In the genomic region with DNA sequence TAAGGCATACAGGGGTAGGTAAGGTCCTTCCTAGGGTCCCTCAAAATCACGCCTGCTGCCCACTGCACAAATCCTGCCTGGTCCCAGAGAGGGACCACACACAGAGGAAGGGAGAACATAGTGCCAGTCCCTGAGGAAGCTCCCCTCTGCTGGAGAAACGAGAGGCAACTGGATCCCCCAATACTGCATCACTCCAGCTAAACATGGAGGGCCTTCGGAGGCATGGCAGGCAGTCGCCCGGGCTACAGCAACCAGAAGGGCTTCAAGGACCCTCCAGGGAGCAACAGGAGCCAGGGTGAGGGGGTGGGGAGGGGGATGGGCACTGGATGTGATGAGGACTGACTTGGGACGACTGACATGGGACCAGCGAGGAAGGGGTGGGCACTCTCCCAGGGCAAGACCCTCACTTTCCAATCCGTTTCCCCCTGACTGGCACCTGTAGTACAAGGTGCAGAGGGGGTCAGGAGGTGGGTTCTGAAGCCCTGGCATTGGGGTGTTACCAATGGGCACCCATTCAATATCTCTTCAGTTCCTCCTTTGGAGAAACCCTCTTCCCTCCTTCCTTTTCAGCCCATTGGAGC, we compare ENCODE assay signal across 12 cellular contexts. TPM values are rescaled to one million over a fixed set of nuclear protein-coding genes. Genes with fewer than 3 reads are reported as not detected.
DNase-seq lines count a peak whose midpoint lies in the region; ATAC-seq and TF ChIP-seq lines count a peak whose summit lies in the region.
"Had no signal": no experiment of that assay in that cellular context is flagged by ENCODE, and none has a peak within 500 bp of the region (broad histone marks: within the 10 kb centered on the region; RNA-seq: fewer than 3 reads in every experiment).

No MANE protein-coding gene starts in this region.

- H3K27me3 Mint-ChIP-seq in activated T-cell treated with anti-CD3 and anti-CD28 coated beads, Interleukin-2, amount 50 U/mL, for 24 hours = no peaks in the 10 kb centered on the region
- H3K27me3 Mint-ChIP-seq in T-helper 17 cell = no peaks in the 10 kb centered on the region
- no peaks in the 10 kb centered on the region for H3K27me3 Mint-ChIP-seq in stimulated activated naive CD8-positive, alpha-beta T cell treated with anti-CD3 and anti-CD28 coated beads, Interleukin-15, amount 100 ng/mL, for 72 hours

- H3K4me3 ChIP-seq in MG63 = no peak overlapping the region
- H3K4me3 ChIP-seq: skin epidermis had no signal

- no peaks in the 10 kb centered on the region for H3K36me3 ChIP-seq in MG63

- H3K27ac ChIP-seq in foreskin keratinocyte = peak overlapping the region; percentile 98

- peaks cover 7% of the 10 kb centered on the region for H3K36me3 Mint-ChIP-seq in activated T-cell treated with anti-CD3 and anti-CD28 coated beads, Interleukin-2, amount 50 U/mL, for 24 hours (ENCODE audit: low read depth)
- no peaks in the 10 kb centered on the region for H3K36me3 Mint-ChIP-seq in T-helper 17 cell (ENCODE audit: low read depth)

- peaks cover 79% of the 10 kb centered on the region for H3K4me1 Mint-ChIP-seq in activated T-cell treated with anti-CD3 and anti-CD28 coated beads, Interleukin-2, amount 50 U/mL, for 24 hours (ENCODE audit: low read depth)
- H3K4me1 Mint-ChIP-seq in T-helper 17 cell = peaks cover 49% of the 10 kb centered on the region
- H3K4me1 Mint-ChIP-seq in stimulated activated naive CD8-positive, alpha-beta T cell treated with anti-CD3 and anti-CD28 coated beads, Interleukin-15, amount 100 ng/mL, for 72 hours = peaks cover 87% of the 10 kb centered on the region

- peak overlapping the region; percentile 65 for H3K4me3 Mint-ChIP-seq in activated T-cell treated with anti-CD3 and anti-CD28 coated beads, Interleukin-2, amount 50 U/mL, for 24 hours
- peak overlapping the region; percentile 52 for H3K4me3 Mint-ChIP-seq in T-helper 17 cell
- H3K4me3 Mint-ChIP-seq in stimulated activated naive CD8-positive, alpha-beta T cell treated with anti-CD3 and anti-CD28 coated beads, Interleukin-15, amount 100 ng/mL, for 72 hours = peak overlapping the region; percentile 89 to 92

- peak; percentile 57 for DNase-seq in activated T-cell treated with anti-CD3 and anti-CD28 coated beads, Interleukin-2, amount 50 U/mL, for 24 hours
- DNase-seq in activated T-cell treated with anti-CD3 and anti-CD28 coated beads for 4 hours (no peak), T-helper 17 cell (no peak), foreskin keratinocyte (no peak), MG63 (no peak), NCI-H510A (lab: John Stamatoyannopoulos, UW) (no peak)
- no peak for DNase-seq in stimulated activated naive CD8-positive, alpha-beta T cell treated with anti-CD3 and anti-CD28 coated beads, Interleukin-15, amount 100 ng/mL, for 72 hours
- DNase-seq: midbrain, NCI-H2171 treated with DMSO at 0.1 percent for 48 hours had no signal

- no peak for ATAC-seq in T-helper 17 cell
- no peak for ATAC-seq in foreskin keratinocyte
- no peak for ATAC-seq in stimulated activated naive CD8-positive, alpha-beta T cell treated with anti-CD3 and anti-CD28 coated beads, Interleukin-15, amount 100 ng/mL, for 72 hours
- ATAC-seq in GM18867 (IDR thresholded peaks at IDR 0.05; ENCODE audit: unreplicated experiment) = no peak
- ATAC-seq: Right ventricle myocardium inferior had no signal

- H3K27me3 ChIP-seq in foreskin keratinocyte = no peaks in the 10 kb centered on the region
- no peaks in the 10 kb centered on the region for H3K27me3 ChIP-seq in MG63

- TF ChIP-seq CTCF in foreskin keratinocyte (conservative IDR thresholded peaks at IDR 0.05) = no peak

- H3K9me3 ChIP-seq in T-helper 17 cell (ENCODE audit: control insufficient read depth, low read length, poor library complexity, severe bottlenecking) (no peaks in the 10 kb centered on the region), MG63 (no peaks in the 10 kb centered on the region)

- peak overlapping the region; percentile 100 for H3K27ac Mint-ChIP-seq in activated T-cell treated with anti-CD3 and anti-CD28 coated beads, Interleukin-2, amount 50 U/mL, for 24 hours
- H3K27ac Mint-ChIP-seq in T-helper 17 cell = peak overlapping the region; percentile 94
- H3K27ac Mint-ChIP-seq in stimulated activated naive CD8-positive, alpha-beta T cell treated with anti-CD3 and anti-CD28 coated beads, Interleukin-15, amount 100 ng/mL, for 72 hours = peak overlapping the region; percentile 100

- H3K9me3 Mint-ChIP-seq in activated T-cell treated with anti-CD3 and anti-CD28 coated beads, Interleukin-2, amount 50 U/mL, for 24 hours = no peaks in the 10 kb centered on the region
- no peaks in the 10 kb centered on the region for H3K9me3 Mint-ChIP-seq in stimulated activated naive CD8-positive, alpha-beta T cell treated with anti-CD3 and anti-CD28 coated beads, Interleukin-15, amount 100 ng/mL, for 72 hours

- H3K4me1 ChIP-seq in foreskin keratinocyte = peaks cover 24% of the 10 kb centered on the region

RNA-seq across cellular contexts. Expression of a gene that starts 21.7 kb away (rescaled TPM):
- total RNA-seq in T-helper 17 cell = 100 to 1,000 TPM; 186 to 300 TPM
- total RNA-seq in foreskin keratinocyte = 276 and 302 TPM in 2 replicates
- polyA plus RNA-seq in foreskin keratinocyte = 260 and 285 TPM in 2 replicates
- total RNA-seq in MG63 (2014; rRNA removed; shearing (Covaris generic); ENCODE audit: low replicate concordance) = 260 and 266 TPM in 2 replicates

RNA-seq across cellular contexts. Expression of a gene that starts 59.3 kb away (rescaled TPM):
- 10 to 100 TPM; 32.7 to 42.9 TPM for total RNA-seq in T-helper 17 cell
- total RNA-seq in foreskin keratinocyte = 23.6 and 26.6 TPM in 2 replicates
- 18.0 and 19.7 TPM in 2 replicates for polyA plus RNA-seq in foreskin keratinocyte
- 19.3 and 24.4 TPM in 2 replicates for total RNA-seq in MG63 (2014; rRNA removed; shearing (Covaris generic); ENCODE audit: low replicate concordance)
